8 cellular contexts compared by ENCODE assay signal in genomic region chr6:158559895-158560786, GRCh38. TPM values are rescaled to one million over a fixed set of nuclear protein-coding genes. Genes with fewer than 3 reads are reported as not detected.
DNase-seq lines count a peak whose midpoint lies in the region; ATAC-seq lines count a peak whose summit lies in the region.

TSS of gene TMEM181 (plus strand) at chr6:158560091. CDS start at chr6:158560225, 134 bp downstream.

- H3K27ac ChIP-seq in caudate nucleus (ENCODE audit: low read depth, low read length): peak within 1 kb of the TSS; percentile 74

- DNase-seq in A172 (ENCODE audit: low spot score) (peak; percentile 49), NCI-H2171 treated with DMSO at 0.1 percent for 48 hours (lab: John Stamatoyannopoulos, UW) (peak; percentile 79), caudate nucleus (lab: John Stamatoyannopoulos, UW) (peak in 56 of 61 donors; percentile 19 to 88 (median 70)), islet precursor cell (peak; percentile 87)
- DNase-seq in activated CD4-positive, CD25-positive, alpha-beta regulatory T cell (lab: John Stamatoyannopoulos, UW): peak; percentile 64 to 85 (median 76)
- peak; percentile 68 to 84 (median 82) for DNase-seq in stimulated activated CD4-positive, alpha-beta T cell treated with anti-CD3 and anti-CD28 coated beads, Interleukin-12 subunit alpha, Interleukin-12 subunit beta, amount 100 ng/mL, for 48 hours (ENCODE audit: low read depth in 2 of 3, low spot score in 1 of 3)

- peak; percentile 70 for ATAC-seq in GM18517 (IDR thresholded peaks at IDR 0.05; ENCODE audit: unreplicated experiment)
- ATAC-seq in HG03039 (IDR thresholded peaks at IDR 0.05; ENCODE audit: unreplicated experiment): peak; percentile 82

RNA-seq across cellular contexts. Expression of gene TMEM181, which starts in this region (rescaled TPM):
- 24.1 and 25.5 TPM in 2 replicates for total RNA-seq in A172 (2014; rRNA removed; shearing (Covaris generic))

Comparison
In these comparisons a context has a peak if more than half of its experiments do, and no peak if none do; other contexts are left out.
1. Peak in every context shown above with its lines: DNase-seq, ATAC-seq and H3K27ac ChIP-seq.